Comparison of ENCODE assay signal across 13 cellular contexts in genomic region chr5:140111043-140111858, GRCh38. TPM values are rescaled to one million over a fixed set of nuclear protein-coding genes. Genes with fewer than 3 reads are reported as not detected.
DNase-seq lines count a peak whose midpoint lies in the region; ATAC-seq and TF ChIP-seq lines count a peak whose summit lies in the region.
"Had no signal": no experiment of that assay in that cellular context is flagged by ENCODE, and none has a peak within 500 bp of the region (broad histone marks: within the 10 kb centered on the region; RNA-seq: fewer than 3 reads in every experiment).

No MANE protein-coding gene starts in this region.

- DNase-seq in Caco-2 (no peak), LNCaP clone FGC (ENCODE audit: low read depth) (no peak), AML-193 (lab: John Stamatoyannopoulos, UW) (no peak), GM19238 (ENCODE audit: insufficient read length, low spot score) (no peak), NCI-H2196 treated with DMSO at 0.1 percent for 48 hours (lab: John Stamatoyannopoulos, UW; ENCODE audit: unreplicated experiment) (no peak)
- DNase-seq in naive thymus-derived CD4-positive, alpha-beta T cell = no peak
- DNase-seq: activated CD4-positive, alpha-beta T cell treated with anti-CD3 and anti-CD28 coated beads for 36 hours; NCI-H226; SJCRH30 had no signal

- peak overlapping the region; percentile 44 for H3K4me3 Mint-ChIP-seq in Caco-2 (ENCODE audit: unreplicated experiment)
- H3K4me3 Mint-ChIP-seq in activated T-helper 17 cell treated with anti-CD3 and anti-CD28 coated beads, Interleukin-2, amount 50 U/mL, for 72 hours = peak overlapping the region; percentile 97
- H3K4me3 Mint-ChIP-seq in naive thymus-derived CD4-positive, alpha-beta T cell = peak overlapping the region; percentile 42 to 97 (median 88)

- H3K4me3 ChIP-seq in Caco-2 (ENCODE audit: low read depth, low read length) (no peak overlapping the region), LNCaP clone FGC (ENCODE audit: low read depth, low read length) (0 out of 2 replicates have a peak overlapping the region, but pooled peaks have one; percentile 5)
- no peak overlapping the region for H3K4me3 ChIP-seq in naive thymus-derived CD4-positive, alpha-beta T cell (ENCODE audit: low read length)
- H3K4me3 ChIP-seq: SJCRH30, suprapubic skin had no signal

- H3K27ac ChIP-seq in naive thymus-derived CD4-positive, alpha-beta T cell (ENCODE audit: low read depth, low read length) = peak overlapping the region; percentile 9
- H3K27ac ChIP-seq: C4-2B, SJCRH30, suprapubic skin had no signal

- H3K27me3 ChIP-seq in Caco-2 (replicated peaks; ENCODE audit: control insufficient read depth, insufficient read depth, low read length) = no peaks in the 10 kb centered on the region
- H3K27me3 ChIP-seq in naive thymus-derived CD4-positive, alpha-beta T cell (ENCODE audit: control insufficient read depth in 2 of 2, insufficient read depth in 2 of 2, low read length in 2 of 2) = peaks cover 0 to 7% of the 10 kb centered on the region in 2 donors
- H3K27me3 ChIP-seq: SJCRH30, suprapubic skin had no signal

- BruUV-seq in Caco-2 (replicated peaks; lab: Mats Ljungman, UMichigan) = no TSS peak

- H3K9me3 Mint-ChIP-seq in Caco-2 (ENCODE audit: unreplicated experiment) = no peaks in the 10 kb centered on the region
- no peaks in the 10 kb centered on the region for H3K9me3 Mint-ChIP-seq in activated T-helper 17 cell treated with anti-CD3 and anti-CD28 coated beads, Interleukin-2, amount 50 U/mL, for 72 hours
- peaks cover 0 to 7% (median 0%) of the 10 kb centered on the region in 11 donors for H3K9me3 Mint-ChIP-seq in naive thymus-derived CD4-positive, alpha-beta T cell

- TF ChIP-seq CTCF in Caco-2 (IDR thresholded peaks at IDR 0.05; ENCODE audit: insufficient read depth in 1 of 2, low read depth in 1 of 2, low read length in 1 of 2, severe bottlenecking in 1 of 2, unreplicated experiment in 1 of 2) (no peak), LNCaP clone FGC (IDR thresholded peaks at IDR 0.05; ENCODE audit: control insufficient read depth, extremely low read depth, insufficient read depth) (no peak)

- H3K36me3 Mint-ChIP-seq in Caco-2 (ENCODE audit: insufficient read depth, unreplicated experiment) = peaks cover 36% of the 10 kb centered on the region
- H3K36me3 Mint-ChIP-seq in activated T-helper 17 cell treated with anti-CD3 and anti-CD28 coated beads, Interleukin-2, amount 50 U/mL, for 72 hours (ENCODE audit: low read depth) = peaks cover 38% of the 10 kb centered on the region
- H3K36me3 Mint-ChIP-seq in naive thymus-derived CD4-positive, alpha-beta T cell = peaks cover 0 to 4% (median 0%) of the 10 kb centered on the region in 5 donors

- H3K27ac Mint-ChIP-seq in Caco-2 (ENCODE audit: unreplicated experiment) = no peak overlapping the region
- no peak overlapping the region for H3K27ac Mint-ChIP-seq in activated T-helper 17 cell treated with anti-CD3 and anti-CD28 coated beads, Interleukin-2, amount 50 U/mL, for 72 hours
- peak overlapping the region in 7 of 9 donors; percentile 71 to 90 (median 83) for H3K27ac Mint-ChIP-seq in naive thymus-derived CD4-positive, alpha-beta T cell

- H3K36me3 ChIP-seq in Caco-2 (ENCODE audit: control insufficient read depth, insufficient read depth, low read length) = no peaks in the 10 kb centered on the region
- peaks cover 0 to 4% (median 0%) of the 10 kb centered on the region in 3 experiments for H3K36me3 ChIP-seq in naive thymus-derived CD4-positive, alpha-beta T cell (ENCODE audit: control insufficient read depth in 2 of 3, insufficient read depth in 3 of 3, low read length in 3 of 3)
- H3K36me3 ChIP-seq: SJCRH30, suprapubic skin had no signal

- peaks cover 8% of the 10 kb centered on the region for H3K4me1 ChIP-seq in Caco-2
- peaks cover 33 to 50% of the 10 kb centered on the region in 2 donors for H3K4me1 ChIP-seq in naive thymus-derived CD4-positive, alpha-beta T cell (ENCODE audit: control insufficient read depth in 2 of 2, insufficient read depth in 2 of 2, low read length in 2 of 2)

- peaks cover 30% of the 10 kb centered on the region for H3K4me1 Mint-ChIP-seq in Caco-2 (ENCODE audit: low read depth, unreplicated experiment)
- peaks cover 26% of the 10 kb centered on the region for H3K4me1 Mint-ChIP-seq in activated T-helper 17 cell treated with anti-CD3 and anti-CD28 coated beads, Interleukin-2, amount 50 U/mL, for 72 hours
- peaks cover 44 to 87% (median 64%) of the 10 kb centered on the region in 7 donors for H3K4me1 Mint-ChIP-seq in naive thymus-derived CD4-positive, alpha-beta T cell

- no peaks in the 10 kb centered on the region for H3K27me3 Mint-ChIP-seq in Caco-2 (ENCODE audit: insufficient read depth, unreplicated experiment)
- H3K27me3 Mint-ChIP-seq in activated T-helper 17 cell treated with anti-CD3 and anti-CD28 coated beads, Interleukin-2, amount 50 U/mL, for 72 hours = no peaks in the 10 kb centered on the region
- H3K27me3 Mint-ChIP-seq in naive thymus-derived CD4-positive, alpha-beta T cell = peaks cover 0 to 53% (median 4%) of the 10 kb centered on the region in 5 donors

- CTCF ChIA-PET in Caco-2 (lab: Charles Lee) = no interaction called here
- CTCF ChIA-PET in naive thymus-derived CD4-positive, alpha-beta T cell (lab: Charles Lee) = interaction anchor here (5.2 kb wide), 1 partner anchor 33 kb away, joined by 30 read pairs; no protein-coding TSS in a partner anchor

- intact Hi-C loops in Caco-2 (cut with micrococcal nuclease; ENCODE audit: unreplicated experiment) = no loop called here
- intact Hi-C loops in naive thymus-derived CD4-positive, alpha-beta T cell (cut with micrococcal nuclease) = loop anchor here (2.0 to 10.0 kb wide), 9 partner anchors 234 to 1756 kb away; partner anchors contain the start of genes DIAPH1 (in 1 of the 2), EGR1 (in 1 of the 2), HBEGF (in 1 of the 2) and IK (in 1 of the 2)

- H3K9me3 ChIP-seq in Caco-2 = no peaks in the 10 kb centered on the region
- H3K9me3 ChIP-seq in naive thymus-derived CD4-positive, alpha-beta T cell (ENCODE audit: control insufficient read depth in 2 of 3, low read length in 3 of 3) = no peaks in the 10 kb centered on the region
- H3K9me3 ChIP-seq: SJCRH30, suprapubic skin had no signal

- POLR2A ChIA-PET in Caco-2 (lab: Charles Lee) = no interaction called here
- POLR2A ChIA-PET in naive thymus-derived CD4-positive, alpha-beta T cell (lab: Charles Lee) = interaction anchor here (1.0 kb wide), 1 partner anchor 12 kb away, joined by 3 read pairs; no protein-coding TSS in a partner anchor

- ATAC-seq in activated T-helper 17 cell treated with anti-CD3 and anti-CD28 coated beads, Interleukin-2, amount 50 U/mL, for 72 hours (replicated peaks) = no peak
- no peak for ATAC-seq in naive thymus-derived CD4-positive, alpha-beta T cell
- ATAC-seq in HG02588 (IDR thresholded peaks at IDR 0.05; ENCODE audit: unreplicated experiment) = no peak
- ATAC-seq: activated CD4-positive, alpha-beta T cell treated with anti-CD3 and anti-CD28 coated beads for 36 hours had no signal

RNA-seq across cellular contexts. Expression of gene PURA, which starts 2.7 kb away (rescaled TPM):
- 14.5 and 15.2 TPM in 2 replicates for total RNA-seq in Caco-2 (2022)
- 10 to 100 TPM; 11.1 to 14.3 TPM for total RNA-seq in activated T-helper 17 cell treated with anti-CD3 and anti-CD28 coated beads, Interleukin-2, amount 50 U/mL, for 72 hours
- 10 to 100 TPM; 11.6 to 33.5 (median 13.9) TPM for total RNA-seq in naive thymus-derived CD4-positive, alpha-beta T cell
- polyA plus RNA-seq in naive thymus-derived CD4-positive, alpha-beta T cell = 1 to 10 TPM; 3.1 to 4.7 TPM

RNA-seq across cellular contexts. Expression of gene IGIP, which starts 14.5 kb away (rescaled TPM):
- 3.7 TPM in 2 replicates for total RNA-seq in Caco-2 (2022)
- total RNA-seq in activated T-helper 17 cell treated with anti-CD3 and anti-CD28 coated beads, Interleukin-2, amount 50 U/mL, for 72 hours = 1 to 10 TPM; 2.4 to 6.7 TPM
- 10 to 100 TPM in 2 of 5 experiments, 1 to 10 TPM in 3; 4.6 to 15.4 (median 5.1) TPM for total RNA-seq in naive thymus-derived CD4-positive, alpha-beta T cell
- 1 to 10 TPM in 1 of 2 donors, under 1 TPM in 1; 0.59 to 1.0 TPM for polyA plus RNA-seq in naive thymus-derived CD4-positive, alpha-beta T cell

Comparison
In these comparisons a context has a peak if more than half of its experiments do, and no peak if none do; other contexts are left out.
1. H3K27ac Mint-ChIP-seq: peak in naive thymus-derived CD4-positive, alpha-beta T cell (7 of 9); none in Caco-2 (single experiment) and activated T-helper 17 cell treated with anti-CD3 and anti-CD28 coated beads, Interleukin-2, amount 50 U/mL, for 72 hours (single experiment).
2. H3K4me3 Mint-ChIP-seq: peak in every context shown above with its lines; median percentile 97 in activated T-helper 17 cell treated with anti-CD3 and anti-CD28 coated beads, Interleukin-2, amount 50 U/mL, for 72 hours; 88 in naive thymus-derived CD4-positive, alpha-beta T cell; 44 in Caco-2.